ENCODE assay signal across 8 cellular contexts in genomic region chr1:206583461-206584264, GRCh38. TPM values are rescaled to one million over a fixed set of nuclear protein-coding genes. Genes with fewer than 3 reads are reported as not detected.
A peak's percentile ranks its signal among the peaks of the same experiment; 100 is the strongest.
DNase-seq lines count a peak whose midpoint lies in the region; ATAC-seq and TF ChIP-seq lines count a peak whose summit lies in the region.

No MANE protein-coding gene starts in this region.

- peak; percentile 79 for DNase-seq in COLO668 (lab: John Stamatoyannopoulos, UW; ENCODE audit: unreplicated experiment)
- DNase-seq in HuH-7 (ENCODE audit: low spot score): peak; percentile 70
- DNase-seq in RKO (ENCODE audit: low spot score): peak; percentile 50
- peak; percentile 71 for DNase-seq in activated T-helper 1 cell treated with Interleukin-2 at 50 U/mL for 16 hours (ENCODE audit: low read depth)
- DNase-seq in fibroblast of lung (ENCODE audit: low read depth in 2 of 2): peak; percentile 53 to 75
- DNase-seq in neural progenitor cell (ENCODE audit: low spot score): peak; percentile 84
- peak; percentile 90 for DNase-seq in superior temporal gyrus (ENCODE audit: extremely low spot score)

- H4K20me1 ChIP-seq in fibroblast of lung (ENCODE audit: control insufficient read depth, extremely low read depth, insufficient read depth, low read length): no peaks in the 10 kb centered on the region
- H4K20me1 ChIP-seq in neural progenitor cell (ENCODE audit: low read depth): no peaks in the 10 kb centered on the region

- H3K79me2 ChIP-seq in fibroblast of lung (ENCODE audit: control insufficient read depth, insufficient read depth, low read length) (no peaks in the 10 kb centered on the region), neural progenitor cell (ENCODE audit: low read depth) (no peaks in the 10 kb centered on the region)

- H3K9me3 ChIP-seq in fibroblast of lung (ENCODE audit: control insufficient read depth, insufficient read depth, low read depth, low read length) (no peaks in the 10 kb centered on the region), neural progenitor cell (ENCODE audit: low read depth) (no peaks in the 10 kb centered on the region)

- no peaks in the 10 kb centered on the region for H3F3A ChIP-seq in neural progenitor cell (ENCODE audit: low read depth)

- peak overlapping the region; percentile 64 for H3K27ac Mint-ChIP-seq in neural progenitor cell

- H3K4me2 ChIP-seq in fibroblast of lung (ENCODE audit: extremely low read depth, insufficient read depth, low read length) (no peak overlapping the region), neural progenitor cell (no peak overlapping the region)

- H3K36me3 Mint-ChIP-seq in neural progenitor cell: peaks cover 2% of the 10 kb centered on the region

- peak; percentile 92 to 96 for TF ChIP-seq CTCF in fibroblast of lung (conservative IDR thresholded peaks at IDR 0.05 in 1 of 2, IDR thresholded peaks at IDR 0.05 in 1 of 2; ENCODE audit: low read depth in 1 of 2, low read length in 2 of 2)
- TF ChIP-seq CTCF in neural progenitor cell (IDR thresholded peaks at IDR 0.05): peak; percentile 97

- no peak overlapping the region for H3K4me3 ChIP-seq in fibroblast of lung (replicated peaks in 1 of 4; ENCODE audit: control extremely low read depth in 1 of 4, insufficient read depth in 1 of 4, low read depth in 3 of 4, low read length in 4 of 4)
- no peak overlapping the region for H3K4me3 ChIP-seq in neural progenitor cell

- H3K4me1 Mint-ChIP-seq in neural progenitor cell: peaks cover 4% of the 10 kb centered on the region

- no peak for ATAC-seq in HG03095 (IDR thresholded peaks at IDR 0.05; ENCODE audit: unreplicated experiment)

- H3K9ac ChIP-seq in fibroblast of lung (ENCODE audit: insufficient read depth, low read length) (no peak overlapping the region), neural progenitor cell (no peak overlapping the region)

- no peaks in the 10 kb centered on the region for H3K9me3 Mint-ChIP-seq in neural progenitor cell

- H3K4me3 Mint-ChIP-seq in neural progenitor cell: no peak overlapping the region

- H3K4me1 ChIP-seq in fibroblast of lung (ENCODE audit: control insufficient read depth, extremely low read depth, insufficient read depth, low read length): peaks cover 7% of the 10 kb centered on the region
- peaks cover 9% of the 10 kb centered on the region for H3K4me1 ChIP-seq in neural progenitor cell

- peaks cover 4% of the 10 kb centered on the region for H3K27me3 Mint-ChIP-seq in neural progenitor cell (ENCODE audit: insufficient read depth, low read depth)

- H2AFZ ChIP-seq in fibroblast of lung (ENCODE audit: low read length): no peak overlapping the region
- peak overlapping the region; percentile 44 for H2AFZ ChIP-seq in neural progenitor cell (replicated peaks)

- H3K27ac ChIP-seq in fibroblast of lung (ENCODE audit: insufficient read depth, low read length) (no peak overlapping the region), neural progenitor cell (no peak overlapping the region)

- H3K36me3 ChIP-seq in fibroblast of lung (ENCODE audit: control insufficient read depth, insufficient read depth, low read length): peaks cover 2% of the 10 kb centered on the region
- H3K36me3 ChIP-seq in neural progenitor cell: no peaks in the 10 kb centered on the region

- no peaks in the 10 kb centered on the region for H3K27me3 ChIP-seq in fibroblast of lung (ENCODE audit: control insufficient read depth, insufficient read depth, low read length)
- H3K27me3 ChIP-seq in neural progenitor cell: no peaks in the 10 kb centered on the region

RNA-seq across cellular contexts. Expression of gene EIF2D, which starts 28.6 kb away (rescaled TPM):
- total RNA-seq in fibroblast of lung (50.1 and 53.0 TPM in 2 replicates), neural progenitor cell (ENCODE audit: low replicate concordance) (45.2 and 47.5 TPM in 2 replicates)
- polyA plus RNA-seq in fibroblast of lung: 59.8 and 67.3 TPM in 2 replicates
- polyA plus RNA-seq in fibroblast of lung (2012): 42.5 and 47.0 TPM in 2 replicates
- polyA minus RNA-seq in fibroblast of lung (ENCODE audit: low replicate concordance): 26.5 and 45.4 TPM in 2 replicates

RNA-seq across cellular contexts. Expression of gene DYRK3, which starts 51.7 kb away (rescaled TPM):
- total RNA-seq in fibroblast of lung (28.5 and 38.5 TPM in 2 replicates), neural progenitor cell (ENCODE audit: low replicate concordance) (21.9 and 22.7 TPM in 2 replicates)
- 9.3 and 10.2 TPM in 2 replicates for polyA plus RNA-seq in fibroblast of lung
- 10.7 and 11.2 TPM in 2 replicates for polyA plus RNA-seq in fibroblast of lung (2012)
- 5.9 and 8.1 TPM in 2 replicates for polyA minus RNA-seq in fibroblast of lung (ENCODE audit: low replicate concordance)
